ENCODE assay signal across 22 cellular contexts in genomic region chr3:195570344-195570743, GRCh38. TPM values are rescaled to one million over a fixed set of nuclear protein-coding genes. Genes with fewer than 3 reads are reported as not detected.
"Had no signal": no experiment of that assay in that cellular context is flagged by ENCODE, and none has a peak within 500 bp of the region (broad histone marks: within the 10 kb centered on the region; RNA-seq: fewer than 3 reads in every experiment).

No MANE protein-coding gene starts in this region.

- H3K27me3 ChIP-seq: colonic mucosa, upper lobe of left lung had no signal

- H3K9me3 ChIP-seq: colonic mucosa, sigmoid colon, thoracic aorta, upper lobe of left lung had no signal

- DNase-seq: activated CD4-positive, alpha-beta T cell treated with anti-CD3 and anti-CD28 coated beads, Interleukin-2, amount 10 ng/mL, durations not matched to agents 7 days and 5 days; activated CD4-positive, CD25-positive, alpha-beta regulatory T cell; activated CD8-positive, alpha-beta memory T cell treated with anti-CD3 and anti-CD28 coated beads, Interleukin-2, amount 50 U/mL, for 4 hours; activated effector memory CD4-positive, alpha-beta T cell treated with Interleukin-2 at 50 U/mL for 16 hours; activated naive CD4-positive, alpha-beta T cell treated with anti-CD3 and anti-CD28 coated beads, Interleukin-2, amount 10 ng/mL, durations not matched to agents 7 days and 5 days; activated naive CD8-positive, alpha-beta T cell treated with anti-CD3 and anti-CD28 coated beads, Interleukin-2, amount 50 U/mL, for 24 hours; activated T-cell treated with anti-CD3 and anti-CD28 coated beads, Interleukin-2, amount 50 U/mL, for 4 hours; anterior cingulate cortex; colonic mucosa; endodermal cell; foreskin fibroblast; hypothalamus; islet precursor cell; mammary epithelial cell; naive B cell; sigmoid colon; stimulated activated naive B cell treated with anti-CD40 and anti-IgM and Interleukin-4, amounts not matched to agents 10 μg/mL and 1 μg/mL and 100 μg/mL, for 72 hours; T-cell; upper lobe of left lung had no signal

- H3K4me1 ChIP-seq: colonic mucosa, sigmoid colon, upper lobe of left lung had no signal

- H3K27ac ChIP-seq: colonic mucosa, epithelial cell of prostate, sigmoid colon, thoracic aorta, upper lobe of left lung had no signal

- H3K4me3 ChIP-seq: colonic mucosa, sigmoid colon, thoracic aorta, upper lobe of left lung had no signal

- H3K36me3 ChIP-seq: colonic mucosa, sigmoid colon, thoracic aorta, upper lobe of left lung had no signal

RNA-seq across cellular contexts. Expression of gene APOD, which starts 13.4 kb away (rescaled TPM):
- total RNA-seq: activated CD4-positive, alpha-beta T cell treated with anti-CD3 and anti-CD28 coated beads, Interleukin-2, amount 10 ng/mL, durations not matched to agents 7 days and 5 days; activated T-cell treated with anti-CD3 and anti-CD28 coated beads, Interleukin-2, amount 50 U/mL, for 4 hours; endodermal cell; mononuclear cell had no signal
